18 cellular contexts compared by ENCODE assay signal in the genomic region with DNA sequence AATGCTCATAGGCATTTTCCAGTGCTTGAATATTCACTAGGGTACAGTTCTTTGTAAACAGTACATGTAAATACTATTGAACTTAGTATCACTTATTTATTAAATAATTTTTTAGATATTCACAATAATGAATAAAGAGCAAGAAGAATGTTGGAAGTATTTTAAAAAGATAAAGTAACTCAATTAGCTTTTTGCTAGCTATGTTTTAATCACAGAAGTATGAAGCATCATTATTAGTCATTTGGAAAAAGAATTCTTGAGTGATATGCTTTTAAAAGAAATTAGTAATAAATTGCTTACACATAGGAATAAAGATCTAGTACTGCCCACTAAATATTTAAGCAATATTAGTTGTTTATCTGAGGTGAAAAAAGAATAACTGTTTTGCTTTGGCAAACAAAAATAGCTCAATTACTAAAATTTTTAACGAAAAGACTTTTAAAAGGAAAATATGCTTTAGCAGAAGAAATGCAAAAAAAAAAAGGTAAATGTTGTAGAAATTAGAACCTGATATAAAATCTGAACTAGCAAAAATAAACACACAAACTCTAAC.
"Had no signal": no experiment of that assay in that cellular context is flagged by ENCODE, and none has a peak within 500 bp of the region (broad histone marks: within the 10 kb centered on the region; RNA-seq: fewer than 3 reads in every experiment).

No MANE protein-coding gene starts in this region.

- H3K4me3 ChIP-seq: SJCRH30 had no signal

- H3K9ac ChIP-seq: KMS-11 had no signal

- H3K36me3 ChIP-seq: SJCRH30 had no signal

- H3K4me2 ChIP-seq: KMS-11 had no signal

- DNase-seq: activated CD4-positive, alpha-beta T cell treated with anti-CD3 and anti-CD28 coated beads for 4 hours; activated CD8-positive, alpha-beta memory T cell treated with anti-CD3 and anti-CD28 coated beads, Interleukin-2, amount 50 U/mL, for 4 hours; activated CD8-positive, alpha-beta T cell treated with anti-CD3 and anti-CD28 coated beads for 36 hours; activated gamma-delta T cell treated with Interleukin-2 at 50 U/mL for 16 hours; activated naive CD4-positive, alpha-beta T cell treated with anti-CD3 and anti-CD28 coated beads, Interleukin-2, amount 10 ng/mL, durations not matched to agents 7 days and 5 days; activated naive CD8-positive, alpha-beta T cell treated with anti-CD3 and anti-CD28 coated beads for 36 hours; activated T-cell treated with anti-CD3 and anti-CD28 coated beads, Interleukin-2, amount 50 U/mL, for 72 hours; NCI-H1105 treated with DMSO at 0.1 percent for 48 hours; NCI-H1436 treated with DMSO at 0.1 percent for 48 hours; NCI-H187; NCI-H2081; NCI-H510A treated with DMSO at 0.1 percent for 48 hours; NK-92 treated with Interleukin-12 subunit alpha and Interleukin-12 subunit beta, amount 100 ng/mL, for 24 hours; OCI-M1; Right ventricle myocardium superior; SJCRH30 had no signal

- H3K27ac ChIP-seq: KMS-11, RWPE1, SJCRH30 had no signal

- H3K4me1 ChIP-seq: SJCRH30 had no signal

- H3K27me3 ChIP-seq: SJCRH30 had no signal

- H3K9me3 ChIP-seq: SJCRH30 had no signal
